17 cellular contexts compared by ENCODE assay signal in genomic region chr11:2708757-2709281, GRCh38. TPM values are rescaled to one million over a fixed set of nuclear protein-coding genes. Genes with fewer than 3 reads are reported as not detected.
DNase-seq lines count a peak whose midpoint lies in the region; ATAC-seq, FAIRE-seq and TF ChIP-seq lines count a peak whose summit lies in the region.
"Had no signal": no experiment of that assay in that cellular context is flagged by ENCODE, and none has a peak within 500 bp of the region (broad histone marks: within the 10 kb centered on the region; RNA-seq: fewer than 3 reads in every experiment).

No MANE protein-coding gene starts in this region.

- H2AK5ac ChIP-seq in trophoblast cell (ENCODE audit: low read length) = no peak overlapping the region

- H4K91ac ChIP-seq in trophoblast cell (ENCODE audit: low read depth, low read length) = peak overlapping the region; percentile 49

- ATAC-seq in SK-N-SH treated with all-trans-retinoic acid at 6 μM for 48 hours = no peak
- peak; percentile 60 for ATAC-seq in left ventricle myocardium superior
- ATAC-seq in stimulated activated naive B cell treated with anti-CD40 and anti-IgM and Interleukin-4, amounts not matched to agents 10 μg/mL and 1 μg/mL and 100 μg/mL, for 72 hours (replicated peaks) = no peak
- ATAC-seq: natural killer cell; stimulated activated memory B cell treated with anti-CD40 and anti-IgM and Interleukin-4, amounts not matched to agents 10 μg/mL and 1 μg/mL and 100 μg/mL, for 72 hours had no signal

- H2BK5ac ChIP-seq in trophoblast cell (ENCODE audit: low read depth, low read length, poor library complexity) = peak overlapping the region; percentile 53

- H3K4ac ChIP-seq in trophoblast cell (ENCODE audit: low read depth, low read length) = no peak overlapping the region

- no peak overlapping the region for H2BK120ac ChIP-seq in trophoblast cell (ENCODE audit: insufficient read depth, low read length, poor library complexity)

- H3K4me1 ChIP-seq in SK-N-SH (ENCODE audit: control insufficient read depth in 1 of 2, insufficient read depth in 2 of 2, low read depth in 1 of 2, low read length in 1 of 2) (peaks cover 0 to 60% of the 10 kb centered on the region in 2 experiments; a peak in 1 of 4 replicates), trophoblast cell (ENCODE audit: control insufficient read depth in 1 of 2, insufficient read depth in 2 of 2, low read length in 2 of 2) (peaks cover 9 to 12% of the 10 kb centered on the region in 2 experiments), uterus (peaks cover 9 to 13% of the 10 kb centered on the region in 2 donors)
- H3K4me1 ChIP-seq: right lobe of liver had no signal

- POLR2A ChIA-PET in SK-N-SH (lab: Yijun Ruan, JAX) = interaction anchor here (1.4 to 2.0 kb wide), 2 partner anchors 9 to 176 kb away, joined by 4 to 13 read pairs; partner anchors contain the start of gene KCNQ1OT1

- TF ChIP-seq EP300 in SK-N-SH (IDR thresholded peaks at IDR 0.05; ENCODE audit: borderline replicate concordance in 1 of 2, low read depth in 1 of 2, low read length in 1 of 2) = no peak

- no peak overlapping the region for H3K18ac ChIP-seq in trophoblast cell (ENCODE audit: low read length)

- peaks cover 0 to 6% (median 0%) of the 10 kb centered on the region in 3 donors for H3K27me3 Mint-ChIP-seq in CD14-positive monocyte (ENCODE audit: low read depth in 3 of 3)
- peaks cover 3 to 5% of the 10 kb centered on the region in 2 donors for H3K27me3 Mint-ChIP-seq in stimulated activated naive B cell treated with anti-CD40 and anti-IgM and Interleukin-4, amounts not matched to agents 10 μg/mL and 1 μg/mL and 100 μg/mL, for 72 hours
- H3K27me3 Mint-ChIP-seq: activated CD4-positive, alpha-beta T cell treated with anti-CD3 and anti-CD28 coated beads, Interleukin-2, amount 10 ng/mL, durations not matched to agents 7 days and 5 days; activated naive CD8-positive, alpha-beta T cell; stimulated activated memory B cell treated with anti-CD40 and anti-IgM and Interleukin-4, amounts not matched to agents 10 μg/mL and 1 μg/mL and 100 μg/mL, for 72 hours had no signal

- no peak overlapping the region for H3K4me3 Mint-ChIP-seq in CD14-positive monocyte
- H3K4me3 Mint-ChIP-seq in stimulated activated naive B cell treated with anti-CD40 and anti-IgM and Interleukin-4, amounts not matched to agents 10 μg/mL and 1 μg/mL and 100 μg/mL, for 72 hours = no peak overlapping the region
- H3K4me3 Mint-ChIP-seq: activated CD4-positive, alpha-beta T cell treated with anti-CD3 and anti-CD28 coated beads, Interleukin-2, amount 10 ng/mL, durations not matched to agents 7 days and 5 days; activated naive CD8-positive, alpha-beta T cell; natural killer cell; stimulated activated memory B cell treated with anti-CD40 and anti-IgM and Interleukin-4, amounts not matched to agents 10 μg/mL and 1 μg/mL and 100 μg/mL, for 72 hours had no signal

- no peaks in the 10 kb centered on the region for H3K9me2 ChIP-seq in SK-N-SH

- no peak overlapping the region for H2AFZ ChIP-seq in SK-N-SH (ENCODE audit: low read depth)
- H2AFZ ChIP-seq in trophoblast cell (ENCODE audit: insufficient read depth, low read length, poor library complexity) = no peak overlapping the region

- H3K9ac ChIP-seq in SK-N-SH (no peak overlapping the region), trophoblast cell (ENCODE audit: low read length) (no peak overlapping the region)

- CTCF ChIA-PET in SK-N-SH (lab: Yijun Ruan, JAX) = interaction anchor here (1.0 to 4.2 kb wide), 5 partner anchors 11 to 183 kb away, joined by 3 to 26 read pairs (median 4); partner anchors contain the start of gene CDKN1C

- no peak for TF ChIP-seq RAD21 in SK-N-SH (IDR thresholded peaks at IDR 0.05; ENCODE audit: low read length)

- H3K36me3 Mint-ChIP-seq in CD14-positive monocyte = peaks cover 30 to 37% of the 10 kb centered on the region in 2 donors
- H3K36me3 Mint-ChIP-seq in stimulated activated naive B cell treated with anti-CD40 and anti-IgM and Interleukin-4, amounts not matched to agents 10 μg/mL and 1 μg/mL and 100 μg/mL, for 72 hours = peaks cover 8 to 35% of the 10 kb centered on the region in 2 donors
- H3K36me3 Mint-ChIP-seq: natural killer cell had no signal

- H3K4me2 ChIP-seq in SK-N-SH (no peak overlapping the region), trophoblast cell (ENCODE audit: low read length) (peak overlapping the region; percentile 46)

- no peak overlapping the region for H4K8ac ChIP-seq in trophoblast cell (ENCODE audit: low read depth, low read length)

- DNase-seq in SK-N-SH (peak; percentile 82), left ventricle myocardium superior (peak; percentile 48), trophoblast cell (no peak), uterus (peak; percentile 77 to 79), CD14-positive monocyte (ENCODE audit: low spot score) (no peak), RCC 7860 (ENCODE audit: low spot score) (no peak)
- no peak for DNase-seq in stimulated activated naive B cell treated with anti-CD40 and anti-IgM and Interleukin-4, amounts not matched to agents 10 μg/mL and 1 μg/mL and 100 μg/mL, for 72 hours
- DNase-seq: activated CD4-positive, alpha-beta T cell treated with anti-CD3 and anti-CD28 coated beads, Interleukin-2, amount 10 ng/mL, durations not matched to agents 7 days and 5 days; central memory CD4-positive, alpha-beta T cell; DND-41; natural killer cell; NCI-H146; right lobe of liver had no signal

- H4K12ac ChIP-seq in trophoblast cell (ENCODE audit: low read depth, low read length) = no peak overlapping the region

- no peak for FAIRE-seq in RCC 7860 (lab: Jason Lieb, UNC)

- H3F3A ChIP-seq in SK-N-SH (replicated peaks; ENCODE audit: insufficient read depth) = no peaks in the 10 kb centered on the region

- intact Hi-C loops in left ventricle myocardium superior (cut with micrococcal nuclease) (no loop called here), uterus (cut with DNase I; ENCODE audit: low total_unique reads) (loop anchor here (10.0 kb wide), 1 partner anchor 176 kb away; the partner anchor contains the start of gene CDKN1C), CD14-positive monocyte (cut with micrococcal nuclease) (no loop called here)

- H3K27me3 ChIP-seq in SK-N-SH (ENCODE audit: insufficient read depth) (no peaks in the 10 kb centered on the region), trophoblast cell (ENCODE audit: insufficient read depth, low read length) (peaks cover 2% of the 10 kb centered on the region), uterus (no peaks in the 10 kb centered on the region)
- H3K27me3 ChIP-seq: right lobe of liver had no signal

- H3K27ac ChIP-seq in SK-N-SH (ENCODE audit: low read depth in 2 of 2, low read length in 1 of 2) (peak overlapping the region in 1 of 2 experiments; percentile 76; a peak in 2 of 4 replicates), trophoblast cell (ENCODE audit: low read depth, low read length) (peak overlapping the region; percentile 85), uterus (peak overlapping the region; percentile 87 to 93)
- H3K27ac ChIP-seq: 22Rv1, right lobe of liver had no signal

- no peak overlapping the region for H3K4me3 ChIP-seq in SK-N-SH (ENCODE audit: low read depth in 2 of 2, low read length in 1 of 2)
- no peak overlapping the region for H3K4me3 ChIP-seq in trophoblast cell (ENCODE audit: low read depth, low read length)
- H3K4me3 ChIP-seq in uterus = peak overlapping the region in 1 of 2 donors; percentile 9
- H3K4me3 ChIP-seq: right lobe of liver had no signal

- H3K79me2 ChIP-seq in SK-N-SH (ENCODE audit: insufficient read depth) (no peaks in the 10 kb centered on the region), trophoblast cell (ENCODE audit: control insufficient read depth, insufficient read depth, low read length, poor library complexity) (no peaks in the 10 kb centered on the region)

- H3K36me3 ChIP-seq in SK-N-SH (replicated peaks in 1 of 2; ENCODE audit: control insufficient read depth in 1 of 2, insufficient read depth in 2 of 2, low read length in 1 of 2) = no peaks in the 10 kb centered on the region
- no peaks in the 10 kb centered on the region for H3K36me3 ChIP-seq in trophoblast cell (ENCODE audit: control insufficient read depth in 1 of 2, insufficient read depth in 2 of 2, low read length in 2 of 2)
- H3K36me3 ChIP-seq in uterus = no peaks in the 10 kb centered on the region
- H3K36me3 ChIP-seq: right lobe of liver had no signal

- WGBS in SK-N-SH (ENCODE audit: low lambda C conversion rate) = 52% methylated on average over 11 of the region's 14 CpGs
- no CpG with 5 or more reads among the region's 14 CpGs for WGBS in trophoblast cell (ENCODE audit: extremely low coverage, insufficient coverage, insufficient read length)

- H3K4me1 Mint-ChIP-seq in CD14-positive monocyte = peaks cover 12% of the 10 kb centered on the region
- H3K4me1 Mint-ChIP-seq in stimulated activated naive B cell treated with anti-CD40 and anti-IgM and Interleukin-4, amounts not matched to agents 10 μg/mL and 1 μg/mL and 100 μg/mL, for 72 hours = peaks cover 6 to 7% of the 10 kb centered on the region in 2 donors
- H3K4me1 Mint-ChIP-seq: activated CD4-positive, alpha-beta T cell treated with anti-CD3 and anti-CD28 coated beads, Interleukin-2, amount 10 ng/mL, durations not matched to agents 7 days and 5 days; natural killer cell had no signal

- H3K9me3 ChIP-seq in SK-N-SH = 0 out of 2 replicates have a peak, but pooled peaks cover 3% of the 10 kb centered on the region
- peaks cover 8% of the 10 kb centered on the region for H3K9me3 ChIP-seq in trophoblast cell (ENCODE audit: insufficient read depth, low read depth, low read length)
- no peaks in the 10 kb centered on the region for H3K9me3 ChIP-seq in uterus
- H3K9me3 ChIP-seq: right lobe of liver had no signal

- no peak overlapping the region for H3K27ac Mint-ChIP-seq in CD14-positive monocyte
- H3K27ac Mint-ChIP-seq in stimulated activated naive B cell treated with anti-CD40 and anti-IgM and Interleukin-4, amounts not matched to agents 10 μg/mL and 1 μg/mL and 100 μg/mL, for 72 hours = no peak overlapping the region
- H3K27ac Mint-ChIP-seq: activated CD4-positive, alpha-beta T cell treated with anti-CD3 and anti-CD28 coated beads, Interleukin-2, amount 10 ng/mL, durations not matched to agents 7 days and 5 days; activated naive CD8-positive, alpha-beta T cell; natural killer cell; stimulated activated memory B cell treated with anti-CD40 and anti-IgM and Interleukin-4, amounts not matched to agents 10 μg/mL and 1 μg/mL and 100 μg/mL, for 72 hours had no signal

- TF ChIP-seq POLR2A in uterus (IDR thresholded peaks at IDR 0.05) = no peak

- peaks cover 0 to 8% (median 2%) of the 10 kb centered on the region in 7 donors for H3K9me3 Mint-ChIP-seq in CD14-positive monocyte
- H3K9me3 Mint-ChIP-seq in stimulated activated naive B cell treated with anti-CD40 and anti-IgM and Interleukin-4, amounts not matched to agents 10 μg/mL and 1 μg/mL and 100 μg/mL, for 72 hours = peaks cover 10 to 15% of the 10 kb centered on the region in 2 donors
- H3K9me3 Mint-ChIP-seq: natural killer cell had no signal

- peak overlapping the region; percentile 87 for H2BK12ac ChIP-seq in trophoblast cell (ENCODE audit: low read length)

- H3K14ac ChIP-seq in trophoblast cell (ENCODE audit: low read length) = peak overlapping the region; percentile 22

- TF ChIP-seq CTCF in SK-N-SH (IDR thresholded peaks at IDR 0.05) (no peak), uterus (IDR thresholded peaks at IDR 0.05) (no peak), CD14-positive monocyte (IDR thresholded peaks at IDR 0.05) (no peak)

- H3K79me1 ChIP-seq in trophoblast cell (ENCODE audit: low read length) = no peaks in the 10 kb centered on the region

- no peaks in the 10 kb centered on the region for H4K20me1 ChIP-seq in SK-N-SH (ENCODE audit: insufficient read depth)

- no peak overlapping the region for H3K23ac ChIP-seq in trophoblast cell (ENCODE audit: low read length)

RNA-seq across cellular contexts. Expression of gene KCNQ1OT1, which starts 9.0 kb away (rescaled TPM):
- polyA plus RNA-seq in SK-N-SH (2012; rRNA removed) (0.03 and 0.05 TPM in 2 replicates), CD14-positive monocyte (under 1 TPM; 0.01 to 0.03 TPM)
- polyA plus RNA-seq in SK-N-SH (2012; cell fraction: cytosol; rRNA removed) = under 0.01 TPM in 2 replicates
- polyA plus RNA-seq in SK-N-SH (2012; cell fraction: nucleus; rRNA removed) = 0.23 and 0.37 TPM in 2 replicates
- total RNA-seq in left ventricle myocardium superior (0.35 TPM), uterus (10 to 100 TPM in 2 of 4 donors, 1 to 10 TPM in 2; 2.6 to 19.4 (median 10.9) TPM)
- polyA plus RNA-seq in trophoblast cell (2013) = 0.19 and 0.21 TPM in 2 replicates

Comparison
In these comparisons a context has a peak if more than half of its experiments do, and no peak if none do; other contexts are left out.
1. DNase-seq: peak in SK-N-SH (single experiment), left ventricle myocardium superior (single experiment) and uterus (2 of 2); none in trophoblast cell (0 of 2), CD14-positive monocyte (single experiment), stimulated activated naive B cell treated with anti-CD40 and anti-IgM and Interleukin-4, amounts not matched to agents 10 μg/mL and 1 μg/mL and 100 μg/mL, for 72 hours (single experiment) and RCC 7860 (single experiment).